Comparison of ENCODE assay signal across 1 cellular context in genomic region chr15:96261575-96262034, GRCh38.
TF ChIP-seq lines count a peak whose summit lies in the region.

No MANE protein-coding gene starts in this region.

TF ChIP-seq in HepG2, 621 proteins besides CTCF, POLR2A, EP300 and RAD21 (continued from another document and continues in another):
- no peak for TF ChIP-seq ZNF574 (CRISPR knock-in tag; IDR thresholded peaks at IDR 0.05)
- TF ChIP-seq ZNF3 (CRISPR knock-in tag; IDR thresholded peaks at IDR 0.05), result no peak
- no peak for TF ChIP-seq HBP1 (CRISPR knock-in tag; IDR thresholded peaks at IDR 0.05; ENCODE audit: low read depth)
- no peak for TF ChIP-seq KAT8 (CRISPR knock-in tag; IDR thresholded peaks at IDR 0.05)
- no peak for TF ChIP-seq GZF1 (CRISPR knock-in tag; IDR thresholded peaks at IDR 0.05)
- no peak for TF ChIP-seq ZNF276 (CRISPR knock-in tag; IDR thresholded peaks at IDR 0.05; ENCODE audit: low read depth)
- TF ChIP-seq JUN (CRISPR knock-in tag; IDR thresholded peaks at IDR 0.05), result no peak
- TF ChIP-seq PBX2 (CRISPR knock-in tag; IDR thresholded peaks at IDR 0.05), result no peak
- no peak for TF ChIP-seq JUND (CRISPR knock-in tag; IDR thresholded peaks at IDR 0.05)
- TF ChIP-seq TBX2 (CRISPR knock-in tag; IDR thresholded peaks at IDR 0.05; ENCODE audit: borderline replicate concordance), result peak; percentile 60; the same call in 1 of the 2 replicates
- TF ChIP-seq ZNF558 (CRISPR knock-in tag; IDR thresholded peaks at IDR 0.05; ENCODE audit: borderline replicate concordance), result no peak
- TF ChIP-seq IRF9 (CRISPR knock-in tag; IDR thresholded peaks at IDR 0.05; ENCODE audit: borderline replicate concordance), result no peak
- no peak for TF ChIP-seq FOXA1 (IDR thresholded peaks at IDR 0.05)
- TF ChIP-seq FOXA1 (CRISPR knock-in tag; IDR thresholded peaks at IDR 0.05), result 0 out of 2 replicates have a peak, but pooled peaks have one; percentile 30
- TF ChIP-seq RXRB (CRISPR knock-in tag; IDR thresholded peaks at IDR 0.05; ENCODE audit: borderline replicate concordance), result peak; percentile 58; the same call in 1 of the 2 replicates
- TF ChIP-seq TRAFD1 (CRISPR knock-in tag; IDR thresholded peaks at IDR 0.05; ENCODE audit: borderline replicate concordance), result no peak
- TF ChIP-seq ZNF607 (CRISPR knock-in tag; IDR thresholded peaks at IDR 0.05; ENCODE audit: borderline replicate concordance), result no peak
- TF ChIP-seq ZNF354B (CRISPR knock-in tag; IDR thresholded peaks at IDR 0.05), result no peak
- no peak for TF ChIP-seq CEBPG (CRISPR knock-in tag; IDR thresholded peaks at IDR 0.05)
- TF ChIP-seq ZBTB43 (CRISPR knock-in tag; conservative IDR thresholded peaks at IDR 0.05), result no peak
- TF ChIP-seq RAD51 (IDR thresholded peaks at IDR 0.05; ENCODE audit: borderline replicate concordance), result no peak
- TF ChIP-seq THYN1 (CRISPR knock-in tag; IDR thresholded peaks at IDR 0.05; ENCODE audit: borderline replicate concordance, low read depth), result no peak
- TF ChIP-seq ZNF281 (CRISPR knock-in tag; IDR thresholded peaks at IDR 0.05; ENCODE audit: borderline replicate concordance), result peak; percentile 95
- TF ChIP-seq ZNF891 (CRISPR knock-in tag; IDR thresholded peaks at IDR 0.05), result no peak
- no peak for TF ChIP-seq ELK4 (CRISPR knock-in tag; IDR thresholded peaks at IDR 0.05; ENCODE audit: borderline replicate concordance)
- TF ChIP-seq HDAC6 (IDR thresholded peaks at IDR 0.05; ENCODE audit: low read depth, low read length), result no peak
- TF ChIP-seq HNF4A (CRISPR knock-in tag; IDR thresholded peaks at IDR 0.05), result no peak
- peak; percentile 36 for TF ChIP-seq ASH2L (IDR thresholded peaks at IDR 0.05; ENCODE audit: insufficient read length, low read depth, low read length)
- no peak for TF ChIP-seq ZFP37 (CRISPR knock-in tag; IDR thresholded peaks at IDR 0.05; ENCODE audit: borderline replicate concordance)
- no peak for TF ChIP-seq ZNF879 (CRISPR knock-in tag; IDR thresholded peaks at IDR 0.05)
- no peak for TF ChIP-seq ZKSCAN1 (IDR thresholded peaks at IDR 0.05; ENCODE audit: low read length)
- no peak for TF ChIP-seq TGIF2 (CRISPR knock-in tag; IDR thresholded peaks at IDR 0.05)
- no peak for TF ChIP-seq ZNF550 (CRISPR knock-in tag; IDR thresholded peaks at IDR 0.05; ENCODE audit: borderline replicate concordance)
- no peak for TF ChIP-seq PBX3 (CRISPR knock-in tag; IDR thresholded peaks at IDR 0.05; ENCODE audit: borderline replicate concordance)
- peak; percentile 30; the same call in 1 of the 2 replicates for TF ChIP-seq ZMYM4 (CRISPR knock-in tag; IDR thresholded peaks at IDR 0.05)
- no peak for TF ChIP-seq MBNL3 (CRISPR knock-in tag; conservative IDR thresholded peaks at IDR 0.05)
- no peak for TF ChIP-seq ZSCAN9 (CRISPR knock-in tag; IDR thresholded peaks at IDR 0.05; ENCODE audit: borderline replicate concordance)
- 0 out of 2 replicates have a peak, but pooled peaks have one; percentile 4 for TF ChIP-seq KLF6 (CRISPR knock-in tag; IDR thresholded peaks at IDR 0.05)
- no peak for TF ChIP-seq ZNF7 (CRISPR knock-in tag; IDR thresholded peaks at IDR 0.05)
- no peak for TF ChIP-seq TMF1 (CRISPR knock-in tag; IDR thresholded peaks at IDR 0.05; ENCODE audit: low read depth)
- no peak for TF ChIP-seq ZNF503 (CRISPR knock-in tag; IDR thresholded peaks at IDR 0.05)
- TF ChIP-seq BATF2 (CRISPR knock-in tag; IDR thresholded peaks at IDR 0.05), result no peak
- TF ChIP-seq ZNF430 (CRISPR knock-in tag; IDR thresholded peaks at IDR 0.05), result no peak
